ENCODE assay signal across 22 cellular contexts in genomic region chr11:128359515-128359914, GRCh38.
DNase-seq lines count a peak whose midpoint lies in the region; ATAC-seq, FAIRE-seq and TF ChIP-seq lines count a peak whose summit lies in the region.
"Had no signal": no experiment of that assay in that cellular context is flagged by ENCODE, and none has a peak within 500 bp of the region (broad histone marks: within the 10 kb centered on the region; RNA-seq: fewer than 3 reads in every experiment).

No MANE protein-coding gene starts in this region.

- no peaks in the 10 kb centered on the region for H3K9me3 ChIP-seq in A549
- H3K9me3 ChIP-seq: ascending aorta had no signal

- CTCF ChIA-PET in A549 (lab: Yijun Ruan, JAX), result interaction anchor here (0.6 to 1.1 kb wide), 2 partner anchors 14 to 187 kb away, joined by 3 to 4 read pairs; no protein-coding TSS in a partner anchor

- H3K27ac ChIP-seq in A549, result no peak overlapping the region
- H3K27ac ChIP-seq: ascending aorta had no signal

- POLR2A ChIA-PET in A549 (lab: Yijun Ruan, JAX), result no interaction called here

- H3K4me2 ChIP-seq in A549, result 0 out of 3 replicates have a peak overlapping the region, but pooled peaks have one; percentile 19

- 62% methylated on average over 3 of the region's 3 CpGs for WGBS in A549 (ENCODE audit: missing lambda C conversion rate)

- 0 out of 3 replicates have a peak, but pooled peaks cover 7% of the 10 kb centered on the region for H3K4me1 ChIP-seq in A549

- FAIRE-seq in A549 (lab: Jason Lieb, UNC), result no peak
- FAIRE-seq: GM12891 had no signal

- H3K4me3 ChIP-seq in A549 (no peak overlapping the region), fibroblast of pulmonary artery (replicated peaks; ENCODE audit: low read depth, low read length) (no peak overlapping the region)
- H3K4me3 ChIP-seq: ascending aorta had no signal

- TF ChIP-seq EP300 in A549 (IDR thresholded peaks at IDR 0.05), result no peak

- no peak for TF ChIP-seq RAD21 in A549 (conservative IDR thresholded peaks at IDR 0.05 in 1 of 2, IDR thresholded peaks at IDR 0.05 in 1 of 2)

- DNase-seq in A549 (ENCODE audit: low read depth in 1 of 2, low spot score in 1 of 2) (no peak), EL (peak; percentile 73), fibroblast of pulmonary artery (ENCODE audit: low read depth) (peak; percentile 51), RKO (ENCODE audit: low spot score) (no peak)
- no peak for DNase-seq in stimulated activated naive CD4-positive, alpha-beta T cell treated with Interleukin-2 at 50 U/mL for 16 hours (lab: John Stamatoyannopoulos, UW)
- DNase-seq: activated CD4-positive, alpha-beta T cell treated with anti-CD3 and anti-CD28 coated beads for 1 hour; activated CD8-positive, alpha-beta T cell treated with anti-CD3 and anti-CD28 coated beads, Interleukin-2, amount 10 ng/mL, durations not matched to agents 7 days and 5 days; activated naive CD4-positive, alpha-beta T cell; activated T-cell treated with anti-CD3 and anti-CD28 coated beads, Interleukin-2, amount 50 U/mL, for 24 hours; CD8-positive, alpha-beta T cell; glutamatergic neuron; naive thymus-derived CD8-positive, alpha-beta T cell; NCI-H1105 treated with DMSO at 0.1 percent for 48 hours; NCI-H2081; NCI-H446; retina; SIG-M5 had no signal

- ATAC-seq in A549, result no peak
- ATAC-seq in SK-N-SH treated with all-trans-retinoic acid at 6 μM for 48 hours, result peak; percentile 54
- ATAC-seq in GM19463 (IDR thresholded peaks at IDR 0.05; ENCODE audit: unreplicated experiment), result no peak
- no peak for ATAC-seq in HG02610 (IDR thresholded peaks at IDR 0.05; ENCODE audit: unreplicated experiment)
- ATAC-seq: activated CD8-positive, alpha-beta T cell treated with anti-CD3 and anti-CD28 coated beads, Interleukin-2, amount 10 ng/mL, durations not matched to agents 7 days and 5 days; CD8-positive, alpha-beta T cell; naive thymus-derived CD8-positive, alpha-beta T cell had no signal

- no peak for TF ChIP-seq POLR2A in A549 (IDR thresholded peaks at IDR 0.05; ENCODE audit: low read length)

- TF ChIP-seq CTCF in A549 (IDR thresholded peaks at IDR 0.05), result no peak
- TF ChIP-seq CTCF in fibroblast of pulmonary artery (IDR thresholded peaks at IDR 0.05; ENCODE audit: low read length, missing control alignments), result no peak

TF ChIP-seq in A549, 52 proteins besides CTCF, POLR2A, EP300 and RAD21:
- no peak for TF ChIP-seq HDAC2 (IDR thresholded peaks at IDR 0.05)

TF ChIP-seq in SK-N-SH treated with all-trans-retinoic acid at 6 μM for 48 hours, 23 proteins besides CTCF, POLR2A, EP300 and RAD21:
- TF ChIP-seq ESRRG (CRISPR knock-in tag; IDR thresholded peaks at IDR 0.05) (no peak), POU6F1 (CRISPR knock-in tag; IDR thresholded peaks at IDR 0.05; ENCODE audit: borderline replicate concordance, low read depth) (no peak), ISL1 (CRISPR knock-in tag; IDR thresholded peaks at IDR 0.05) (no peak), PATZ1 (CRISPR knock-in tag; IDR thresholded peaks at IDR 0.05; ENCODE audit: borderline replicate concordance) (no peak), OSR1 (CRISPR knock-in tag; IDR thresholded peaks at IDR 0.05) (no peak), GLIS3 (CRISPR knock-in tag; IDR thresholded peaks at IDR 0.05) (no peak), BACH2 (CRISPR knock-in tag; IDR thresholded peaks at IDR 0.05; ENCODE audit: borderline replicate concordance) (no peak), PPARA (CRISPR knock-in tag; IDR thresholded peaks at IDR 0.05; ENCODE audit: borderline replicate concordance) (no peak), ZNF70 (CRISPR knock-in tag; IDR thresholded peaks at IDR 0.05) (no peak), ZC3H10 (CRISPR knock-in tag; IDR thresholded peaks at IDR 0.05) (no peak), ARNTL (CRISPR knock-in tag; IDR thresholded peaks at IDR 0.05; ENCODE audit: borderline replicate concordance, low read depth) (no peak), ZNF8 (CRISPR knock-in tag; IDR thresholded peaks at IDR 0.05) (no peak), ZNF565 (CRISPR knock-in tag; conservative IDR thresholded peaks at IDR 0.05; ENCODE audit: low read depth) (no peak), SNAI2 (CRISPR knock-in tag; IDR thresholded peaks at IDR 0.05) (no peak), CREB5 (CRISPR knock-in tag; IDR thresholded peaks at IDR 0.05; ENCODE audit: low read depth) (no peak), CSRNP3 (CRISPR knock-in tag; IDR thresholded peaks at IDR 0.05) (no peak), TOX (CRISPR knock-in tag; IDR thresholded peaks at IDR 0.05; ENCODE audit: borderline replicate concordance) (no peak), ZFP3 (CRISPR knock-in tag; IDR thresholded peaks at IDR 0.05) (no peak), TCF4 (CRISPR knock-in tag; IDR thresholded peaks at IDR 0.05; ENCODE audit: borderline replicate concordance) (no peak), CSDC2 (CRISPR knock-in tag; IDR thresholded peaks at IDR 0.05) (no peak)

Comparison
In these comparisons a context has a peak if more than half of its experiments do, and no peak if none do; other contexts are left out.
1. DNase-seq: peak in EL (single experiment) and fibroblast of pulmonary artery (single experiment); none in A549 (0 of 2), stimulated activated naive CD4-positive, alpha-beta T cell treated with Interleukin-2 at 50 U/mL for 16 hours (single experiment) and RKO (single experiment).